Comparison of ENCODE assay signal across 8 cellular contexts in genomic region chr12:121805171-121805687, GRCh38. TPM values are rescaled to one million over a fixed set of nuclear protein-coding genes. Genes with fewer than 3 reads are reported as not detected.
A peak's percentile ranks its signal among the peaks of the same experiment; 100 is the strongest.
DNase-seq lines count a peak whose midpoint lies in the region; ATAC-seq and TF ChIP-seq lines count a peak whose summit lies in the region.

No MANE protein-coding gene starts in this region.

- H3K36me3 Mint-ChIP-seq in stimulated activated naive CD8-positive, alpha-beta T cell treated with anti-CD3 and anti-CD28 coated beads, Interleukin-15, Interleukin-2, amounts not matched to agents 100 ng/mL and 50 ng/mL, for 24 hours (ENCODE audit: low read depth) = peaks cover 28% of the 10 kb centered on the region
- H3K36me3 Mint-ChIP-seq in activated T-cell treated with anti-CD3 and anti-CD28 coated beads, Interleukin-2, amount 50 U/mL, for 24 hours (ENCODE audit: low read depth) = peaks cover 75% of the 10 kb centered on the region

- peak overlapping the region; percentile 90 for H3K4me3 Mint-ChIP-seq in stimulated activated naive CD8-positive, alpha-beta T cell treated with anti-CD3 and anti-CD28 coated beads, Interleukin-15, Interleukin-2, amounts not matched to agents 100 ng/mL and 50 ng/mL, for 24 hours
- peak overlapping the region; percentile 93 for H3K4me3 Mint-ChIP-seq in activated T-cell treated with anti-CD3 and anti-CD28 coated beads, Interleukin-2, amount 50 U/mL, for 24 hours

- H3K9me3 ChIP-seq in left ventricle myocardium inferior (replicated peaks) (no peaks in the 10 kb centered on the region), gastrocnemius medialis (no peaks in the 10 kb centered on the region)

- H3K4me1 ChIP-seq in left ventricle myocardium inferior (peaks cover 58% of the 10 kb centered on the region), gastrocnemius medialis (peaks cover 27 to 28% of the 10 kb centered on the region in 2 donors)

- peaks cover 31% of the 10 kb centered on the region for H3K4me1 Mint-ChIP-seq in stimulated activated naive CD8-positive, alpha-beta T cell treated with anti-CD3 and anti-CD28 coated beads, Interleukin-15, Interleukin-2, amounts not matched to agents 100 ng/mL and 50 ng/mL, for 24 hours (ENCODE audit: low read depth)
- H3K4me1 Mint-ChIP-seq in activated T-cell treated with anti-CD3 and anti-CD28 coated beads, Interleukin-2, amount 50 U/mL, for 24 hours (ENCODE audit: low read depth) = peaks cover 43% of the 10 kb centered on the region

- ATAC-seq in stimulated activated naive CD8-positive, alpha-beta T cell treated with anti-CD3 and anti-CD28 coated beads, Interleukin-15, Interleukin-2, amounts not matched to agents 100 U/mL and 50 U/mL, for 24 hours = no peak
- no peak for ATAC-seq in gastrocnemius medialis
- no peak for ATAC-seq in GM21529 (IDR thresholded peaks at IDR 0.05; ENCODE audit: unreplicated experiment)
- no peak for ATAC-seq in GM18909 (IDR thresholded peaks at IDR 0.05; ENCODE audit: poor library complexity, unreplicated experiment)
- no peak for ATAC-seq in GM21737 (IDR thresholded peaks at IDR 0.05; ENCODE audit: unreplicated experiment)

- peak overlapping the region; percentile 81 for H3K4me3 ChIP-seq in left ventricle myocardium inferior
- peak overlapping the region; percentile 70 to 86 (median 78) for H3K4me3 ChIP-seq in gastrocnemius medialis

- no peak for DNase-seq in stimulated activated naive CD8-positive, alpha-beta T cell treated with anti-CD3 and anti-CD28 coated beads, Interleukin-15, Interleukin-2, amounts not matched to agents 100 U/mL and 50 U/mL, for 24 hours
- DNase-seq in activated T-cell treated with anti-CD3 and anti-CD28 coated beads, Interleukin-2, amount 50 U/mL, for 24 hours = peak; percentile 52
- DNase-seq in left ventricle myocardium inferior (no peak), gastrocnemius medialis (no peak)

- no peaks in the 10 kb centered on the region for H3K9me3 Mint-ChIP-seq in stimulated activated naive CD8-positive, alpha-beta T cell treated with anti-CD3 and anti-CD28 coated beads, Interleukin-15, Interleukin-2, amounts not matched to agents 100 ng/mL and 50 ng/mL, for 24 hours
- no peaks in the 10 kb centered on the region for H3K9me3 Mint-ChIP-seq in activated T-cell treated with anti-CD3 and anti-CD28 coated beads, Interleukin-2, amount 50 U/mL, for 24 hours

- no peak for TF ChIP-seq CTCF in left ventricle myocardium inferior (IDR thresholded peaks at IDR 0.05; ENCODE audit: borderline replicate concordance)
- TF ChIP-seq CTCF in gastrocnemius medialis (IDR thresholded peaks at IDR 0.05 in 4 of 5, conservative IDR thresholded peaks at IDR 0.05 in 1 of 5) = no peak

- H3K27me3 Mint-ChIP-seq in stimulated activated naive CD8-positive, alpha-beta T cell treated with anti-CD3 and anti-CD28 coated beads, Interleukin-15, Interleukin-2, amounts not matched to agents 100 ng/mL and 50 ng/mL, for 24 hours = no peaks in the 10 kb centered on the region
- no peaks in the 10 kb centered on the region for H3K27me3 Mint-ChIP-seq in activated T-cell treated with anti-CD3 and anti-CD28 coated beads, Interleukin-2, amount 50 U/mL, for 24 hours

- H3K27ac ChIP-seq in left ventricle myocardium inferior (replicated peaks) (peak overlapping the region; percentile 100), gastrocnemius medialis (peak overlapping the region; percentile 97 to 100 (median 99))

- H3K36me3 ChIP-seq in left ventricle myocardium inferior = peaks cover 25% of the 10 kb centered on the region
- peaks cover 0 to 28% of the 10 kb centered on the region in 2 donors for H3K36me3 ChIP-seq in gastrocnemius medialis

- TF ChIP-seq POLR2A in gastrocnemius medialis (IDR thresholded peaks at IDR 0.05) = no peak

- H3K27ac Mint-ChIP-seq in stimulated activated naive CD8-positive, alpha-beta T cell treated with anti-CD3 and anti-CD28 coated beads, Interleukin-15, Interleukin-2, amounts not matched to agents 100 ng/mL and 50 ng/mL, for 24 hours = peak overlapping the region; percentile 83
- peak overlapping the region; percentile 96 for H3K27ac Mint-ChIP-seq in activated T-cell treated with anti-CD3 and anti-CD28 coated beads, Interleukin-2, amount 50 U/mL, for 24 hours

- H3K27me3 ChIP-seq in left ventricle myocardium inferior (ENCODE audit: low read depth) (no peaks in the 10 kb centered on the region), gastrocnemius medialis (no peaks in the 10 kb centered on the region)

- in situ Hi-C loops in gastrocnemius medialis (cut with MboI; ENCODE audit: low sequenced_read_pairs in 4 of 4) = no loop called here

- intact Hi-C loops in left ventricle myocardium inferior (cut with micrococcal nuclease) (no loop called here), gastrocnemius medialis (cut with DNase I; ENCODE audit: low total_unique reads) (loop anchor here (1.0 kb wide), 1 partner anchor 8 kb away; no protein-coding TSS in a partner anchor)

RNA-seq across cellular contexts. Expression of gene SETD1B, which starts 1.4 kb away (rescaled TPM):
- 7.9 TPM for total RNA-seq in left ventricle myocardium inferior
- 1 to 10 TPM; 2.2 to 9.3 (median 6.2) TPM for total RNA-seq in gastrocnemius medialis

RNA-seq across cellular contexts. Expression of gene RHOF, which starts 11.7 kb away (rescaled TPM):
- 44.3 TPM for total RNA-seq in left ventricle myocardium inferior
- 1 to 10 TPM; 2.9 to 6.8 (median 4.1) TPM for total RNA-seq in gastrocnemius medialis

RNA-seq across cellular contexts. Expression of gene HPD, which starts 53.4 kb away (rescaled TPM):
- 1.3 TPM for total RNA-seq in left ventricle myocardium inferior
- 1 to 10 TPM in 3 of 4 donors, not detected in 1; 2.0 to 5.0 (median 2.0) TPM for total RNA-seq in gastrocnemius medialis
